ENCODE assay signal across 2 cellular contexts in the genomic region with DNA sequence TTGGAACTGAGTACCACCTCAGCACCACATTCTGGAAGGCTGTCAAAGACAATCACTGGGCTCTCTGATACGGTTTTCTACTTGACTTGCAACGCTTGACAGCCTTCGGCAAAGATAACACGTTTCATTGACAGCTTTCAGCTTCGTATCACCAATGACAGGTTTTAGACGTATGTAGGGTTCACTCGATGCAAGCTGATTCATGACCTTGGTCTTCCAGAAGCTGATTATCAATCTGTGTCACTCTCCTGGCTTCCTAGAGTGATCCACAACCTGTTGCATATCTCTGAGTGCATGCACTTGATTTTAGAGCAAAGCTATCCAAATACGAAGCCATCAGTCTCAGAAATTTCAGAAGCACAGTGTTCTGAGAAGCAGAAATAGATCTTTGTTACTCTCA.
A peak's percentile ranks its signal among the peaks of the same experiment; 100 is the strongest.
TF ChIP-seq lines count a peak whose summit lies in the region.

No MANE protein-coding gene starts in this region.

TF ChIP-seq in K562, 482 proteins besides CTCF, POLR2A, EP300 and RAD21 (continues in another document):
- TF ChIP-seq, protein P1, sequence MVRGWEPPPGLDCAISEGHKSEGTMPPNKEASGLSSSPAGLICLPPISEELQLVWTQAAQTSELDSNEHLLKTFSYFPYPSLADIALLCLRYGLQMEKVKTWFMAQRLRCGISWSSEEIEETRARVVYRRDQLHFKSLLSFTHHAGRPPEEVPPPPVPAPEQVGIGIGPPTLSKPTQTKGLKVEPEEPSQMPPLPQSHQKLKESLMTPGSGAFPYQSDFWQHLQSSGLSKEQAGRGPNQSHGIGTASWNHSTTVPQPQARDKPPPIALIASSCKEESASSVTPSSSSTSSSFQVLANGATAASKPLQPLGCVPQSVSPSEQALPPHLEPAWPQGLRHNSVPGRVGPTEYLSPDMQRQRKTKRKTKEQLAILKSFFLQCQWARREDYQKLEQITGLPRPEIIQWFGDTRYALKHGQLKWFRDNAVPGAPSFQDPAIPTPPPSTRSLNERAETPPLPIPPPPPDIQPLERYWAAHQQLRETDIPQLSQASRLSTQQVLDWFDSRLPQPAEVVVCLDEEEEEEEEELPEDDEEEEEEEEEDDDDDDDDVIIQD (CRISPR knock-in tag; IDR thresholded peaks at IDR 0.05) = no peak
- no peak for TF ChIP-seq TBP (optimal IDR thresholded peaks at IDR 0.05; ENCODE audit: low read depth, low read length)
- TF ChIP-seq WHSC1 (IDR thresholded peaks at IDR 0.05; ENCODE audit: low read length) = no peak
- no peak for TF ChIP-seq YBX1 (IDR thresholded peaks at IDR 0.05)
- TF ChIP-seq PRMT5 (CRISPR knock-in tag; IDR thresholded peaks at IDR 0.05) = no peak
- TF ChIP-seq, protein P2, sequence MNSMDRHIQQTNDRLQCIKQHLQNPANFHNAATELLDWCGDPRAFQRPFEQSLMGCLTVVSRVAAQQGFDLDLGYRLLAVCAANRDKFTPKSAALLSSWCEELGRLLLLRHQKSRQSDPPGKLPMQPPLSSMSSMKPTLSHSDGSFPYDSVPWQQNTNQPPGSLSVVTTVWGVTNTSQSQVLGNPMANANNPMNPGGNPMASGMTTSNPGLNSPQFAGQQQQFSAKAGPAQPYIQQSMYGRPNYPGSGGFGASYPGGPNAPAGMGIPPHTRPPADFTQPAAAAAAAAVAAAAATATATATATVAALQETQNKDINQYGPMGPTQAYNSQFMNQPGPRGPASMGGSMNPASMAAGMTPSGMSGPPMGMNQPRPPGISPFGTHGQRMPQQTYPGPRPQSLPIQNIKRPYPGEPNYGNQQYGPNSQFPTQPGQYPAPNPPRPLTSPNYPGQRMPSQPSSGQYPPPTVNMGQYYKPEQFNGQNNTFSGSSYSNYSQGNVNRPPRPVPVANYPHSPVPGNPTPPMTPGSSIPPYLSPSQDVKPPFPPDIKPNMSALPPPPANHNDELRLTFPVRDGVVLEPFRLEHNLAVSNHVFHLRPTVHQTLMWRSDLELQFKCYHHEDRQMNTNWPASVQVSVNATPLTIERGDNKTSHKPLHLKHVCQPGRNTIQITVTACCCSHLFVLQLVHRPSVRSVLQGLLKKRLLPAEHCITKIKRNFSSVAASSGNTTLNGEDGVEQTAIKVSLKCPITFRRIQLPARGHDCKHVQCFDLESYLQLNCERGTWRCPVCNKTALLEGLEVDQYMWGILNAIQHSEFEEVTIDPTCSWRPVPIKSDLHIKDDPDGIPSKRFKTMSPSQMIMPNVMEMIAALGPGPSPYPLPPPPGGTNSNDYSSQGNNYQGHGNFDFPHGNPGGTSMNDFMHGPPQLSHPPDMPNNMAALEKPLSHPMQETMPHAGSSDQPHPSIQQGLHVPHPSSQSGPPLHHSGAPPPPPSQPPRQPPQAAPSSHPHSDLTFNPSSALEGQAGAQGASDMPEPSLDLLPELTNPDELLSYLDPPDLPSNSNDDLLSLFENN (IDR thresholded peaks at IDR 0.05; ENCODE audit: low read depth in 2 of 2, low read length in 2 of 2) = no peak
- TF ChIP-seq CXXC5 (CRISPR knock-in tag; IDR thresholded peaks at IDR 0.05) = 0 out of 2 replicates have a peak, but pooled peaks have one; percentile 9
- TF ChIP-seq ZNF134 (CRISPR knock-in tag; conservative IDR thresholded peaks at IDR 0.05) = no peak
- TF ChIP-seq TEAD4 (IDR thresholded peaks at IDR 0.05; ENCODE audit: low read length) = peak; percentile 72
- no peak for TF ChIP-seq TEAD4 (CRISPR knock-in tag; IDR thresholded peaks at IDR 0.05; ENCODE audit: borderline replicate concordance)
- TF ChIP-seq MECOM (CRISPR knock-in tag; IDR thresholded peaks at IDR 0.05) = no peak
- TF ChIP-seq, protein P3, sequence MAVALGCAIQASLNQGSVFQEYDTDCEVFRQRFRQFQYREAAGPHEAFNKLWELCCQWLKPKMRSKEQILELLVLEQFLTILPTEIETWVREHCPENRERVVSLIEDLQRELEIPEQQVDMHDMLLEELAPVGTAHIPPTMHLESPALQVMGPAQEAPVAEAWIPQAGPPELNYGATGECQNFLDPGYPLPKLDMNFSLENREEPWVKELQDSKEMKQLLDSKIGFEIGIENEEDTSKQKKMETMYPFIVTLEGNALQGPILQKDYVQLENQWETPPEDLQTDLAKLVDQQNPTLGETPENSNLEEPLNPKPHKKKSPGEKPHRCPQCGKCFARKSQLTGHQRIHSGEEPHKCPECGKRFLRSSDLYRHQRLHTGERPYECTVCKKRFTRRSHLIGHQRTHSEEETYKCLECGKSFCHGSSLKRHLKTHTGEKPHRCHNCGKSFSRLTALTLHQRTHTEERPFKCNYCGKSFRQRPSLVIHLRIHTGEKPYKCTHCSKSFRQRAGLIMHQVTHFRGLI (CRISPR knock-in tag; IDR thresholded peaks at IDR 0.05) = no peak
- no peak for TF ChIP-seq BMI1 (IDR thresholded peaks at IDR 0.05; ENCODE audit: low read length)
- TF ChIP-seq, protein P4, sequence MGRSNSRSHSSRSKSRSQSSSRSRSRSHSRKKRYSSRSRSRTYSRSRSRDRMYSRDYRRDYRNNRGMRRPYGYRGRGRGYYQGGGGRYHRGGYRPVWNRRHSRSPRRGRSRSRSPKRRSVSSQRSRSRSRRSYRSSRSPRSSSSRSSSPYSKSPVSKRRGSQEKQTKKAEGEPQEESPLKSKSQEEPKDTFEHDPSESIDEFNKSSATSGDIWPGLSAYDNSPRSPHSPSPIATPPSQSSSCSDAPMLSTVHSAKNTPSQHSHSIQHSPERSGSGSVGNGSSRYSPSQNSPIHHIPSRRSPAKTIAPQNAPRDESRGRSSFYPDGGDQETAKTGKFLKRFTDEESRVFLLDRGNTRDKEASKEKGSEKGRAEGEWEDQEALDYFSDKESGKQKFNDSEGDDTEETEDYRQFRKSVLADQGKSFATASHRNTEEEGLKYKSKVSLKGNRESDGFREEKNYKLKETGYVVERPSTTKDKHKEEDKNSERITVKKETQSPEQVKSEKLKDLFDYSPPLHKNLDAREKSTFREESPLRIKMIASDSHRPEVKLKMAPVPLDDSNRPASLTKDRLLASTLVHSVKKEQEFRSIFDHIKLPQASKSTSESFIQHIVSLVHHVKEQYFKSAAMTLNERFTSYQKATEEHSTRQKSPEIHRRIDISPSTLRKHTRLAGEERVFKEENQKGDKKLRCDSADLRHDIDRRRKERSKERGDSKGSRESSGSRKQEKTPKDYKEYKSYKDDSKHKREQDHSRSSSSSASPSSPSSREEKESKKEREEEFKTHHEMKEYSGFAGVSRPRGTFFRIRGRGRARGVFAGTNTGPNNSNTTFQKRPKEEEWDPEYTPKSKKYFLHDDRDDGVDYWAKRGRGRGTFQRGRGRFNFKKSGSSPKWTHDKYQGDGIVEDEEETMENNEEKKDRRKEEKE (IDR thresholded peaks at IDR 0.05; ENCODE audit: borderline replicate concordance in 1 of 2, control insufficient read depth in 1 of 2, low read depth in 2 of 2, low read length in 1 of 2) = no peak
- TF ChIP-seq, protein P5, sequence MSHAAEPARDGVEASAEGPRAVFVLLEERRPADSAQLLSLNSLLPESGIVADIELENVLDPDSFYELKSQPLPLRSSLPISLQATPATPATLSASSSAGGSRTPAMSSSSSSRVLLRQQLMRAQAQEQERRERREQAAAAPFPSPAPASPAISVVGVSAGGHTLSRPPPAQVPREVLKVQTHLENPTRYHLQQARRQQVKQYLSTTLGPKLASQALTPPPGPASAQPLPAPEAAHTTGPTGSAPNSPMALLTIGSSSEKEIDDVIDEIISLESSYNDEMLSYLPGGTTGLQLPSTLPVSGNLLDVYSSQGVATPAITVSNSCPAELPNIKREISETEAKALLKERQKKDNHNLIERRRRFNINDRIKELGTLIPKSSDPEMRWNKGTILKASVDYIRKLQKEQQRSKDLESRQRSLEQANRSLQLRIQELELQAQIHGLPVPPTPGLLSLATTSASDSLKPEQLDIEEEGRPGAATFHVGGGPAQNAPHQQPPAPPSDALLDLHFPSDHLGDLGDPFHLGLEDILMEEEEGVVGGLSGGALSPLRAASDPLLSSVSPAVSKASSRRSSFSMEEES (CRISPR knock-in tag; IDR thresholded peaks at IDR 0.05) = no peak
- TF ChIP-seq GTF2F1 (IDR thresholded peaks at IDR 0.05; ENCODE audit: low read depth, low read length) = no peak

TF ChIP-seq in neural cell, 6 proteins besides CTCF, POLR2A, EP300 and RAD21:
- TF ChIP-seq, protein P6, sequence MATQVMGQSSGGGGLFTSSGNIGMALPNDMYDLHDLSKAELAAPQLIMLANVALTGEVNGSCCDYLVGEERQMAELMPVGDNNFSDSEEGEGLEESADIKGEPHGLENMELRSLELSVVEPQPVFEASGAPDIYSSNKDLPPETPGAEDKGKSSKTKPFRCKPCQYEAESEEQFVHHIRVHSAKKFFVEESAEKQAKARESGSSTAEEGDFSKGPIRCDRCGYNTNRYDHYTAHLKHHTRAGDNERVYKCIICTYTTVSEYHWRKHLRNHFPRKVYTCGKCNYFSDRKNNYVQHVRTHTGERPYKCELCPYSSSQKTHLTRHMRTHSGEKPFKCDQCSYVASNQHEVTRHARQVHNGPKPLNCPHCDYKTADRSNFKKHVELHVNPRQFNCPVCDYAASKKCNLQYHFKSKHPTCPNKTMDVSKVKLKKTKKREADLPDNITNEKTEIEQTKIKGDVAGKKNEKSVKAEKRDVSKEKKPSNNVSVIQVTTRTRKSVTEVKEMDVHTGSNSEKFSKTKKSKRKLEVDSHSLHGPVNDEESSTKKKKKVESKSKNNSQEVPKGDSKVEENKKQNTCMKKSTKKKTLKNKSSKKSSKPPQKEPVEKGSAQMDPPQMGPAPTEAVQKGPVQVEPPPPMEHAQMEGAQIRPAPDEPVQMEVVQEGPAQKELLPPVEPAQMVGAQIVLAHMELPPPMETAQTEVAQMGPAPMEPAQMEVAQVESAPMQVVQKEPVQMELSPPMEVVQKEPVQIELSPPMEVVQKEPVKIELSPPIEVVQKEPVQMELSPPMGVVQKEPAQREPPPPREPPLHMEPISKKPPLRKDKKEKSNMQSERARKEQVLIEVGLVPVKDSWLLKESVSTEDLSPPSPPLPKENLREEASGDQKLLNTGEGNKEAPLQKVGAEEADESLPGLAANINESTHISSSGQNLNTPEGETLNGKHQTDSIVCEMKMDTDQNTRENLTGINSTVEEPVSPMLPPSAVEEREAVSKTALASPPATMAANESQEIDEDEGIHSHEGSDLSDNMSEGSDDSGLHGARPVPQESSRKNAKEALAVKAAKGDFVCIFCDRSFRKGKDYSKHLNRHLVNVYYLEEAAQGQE (IDR thresholded peaks at IDR 0.05; ENCODE audit: borderline replicate concordance) = no peak
- TF ChIP-seq EZH2 (IDR thresholded peaks at IDR 0.05; ENCODE audit: borderline replicate concordance, insufficient read depth, low read length, poor library complexity, severe bottlenecking) (no peak), POLR2AphosphoS5 (IDR thresholded peaks at IDR 0.05) (peak; percentile 84), SMC3 (conservative IDR thresholded peaks at IDR 0.05; ENCODE audit: poor library complexity) (peak; percentile 4)
TF ChIP-seq in neural cell: peak in this region for 2.
